ENCODE assay signal across 1 cellular context in genomic region chr17:82551779-82552457, GRCh38.
A peak's percentile ranks its signal among the peaks of the same experiment; 100 is the strongest.
TF ChIP-seq lines count a peak whose summit lies in the region.

No MANE protein-coding gene starts in this region.

TF ChIP-seq in HepG2, 621 proteins besides CTCF, POLR2A, EP300 and RAD21 (continued from another document):
- TF ChIP-seq ZNF343 (CRISPR knock-in tag; IDR thresholded peaks at IDR 0.05) = no peak
- TF ChIP-seq FIP1L1 (IDR thresholded peaks at IDR 0.05; ENCODE audit: borderline replicate concordance, insufficient read depth, low read depth, low read length) = no peak
- TF ChIP-seq ZMAT3 (CRISPR knock-in tag; conservative IDR thresholded peaks at IDR 0.05) = peak; percentile 27; the same call in 1 of the 2 replicates
- no peak for TF ChIP-seq CHCHD3 (CRISPR knock-in tag; IDR thresholded peaks at IDR 0.05)
- TF ChIP-seq ZBTB39 (CRISPR knock-in tag; IDR thresholded peaks at IDR 0.05) = 0 out of 2 replicates have a peak, but pooled peaks have one; percentile 25
- peak; percentile 37; the same call in 1 of the 2 replicates for TF ChIP-seq ZNF770 (CRISPR knock-in tag; IDR thresholded peaks at IDR 0.05)
- no peak for TF ChIP-seq E2F1 (CRISPR knock-in tag; IDR thresholded peaks at IDR 0.05)
- peak; percentile 91 for TF ChIP-seq ZBTB33 (CRISPR knock-in tag; IDR thresholded peaks at IDR 0.05)
- no peak for TF ChIP-seq LCORL (IDR thresholded peaks at IDR 0.05)
- TF ChIP-seq LCORL (CRISPR knock-in tag; IDR thresholded peaks at IDR 0.05) = peak; percentile 42; the same call in 1 of the 2 replicates
- TF ChIP-seq ZBTB38 (CRISPR knock-in tag; IDR thresholded peaks at IDR 0.05) = peak; percentile 51; the same call in 1 of the 2 replicates
TF ChIP-seq in HepG2: peak in this region for 90.
